25 cellular contexts compared by ENCODE assay signal in genomic region chr2:7691961-7692656, GRCh38.
A peak's percentile ranks its signal among the peaks of the same experiment; 100 is the strongest.
DNase-seq lines count a peak whose midpoint lies in the region; ATAC-seq and TF ChIP-seq lines count a peak whose summit lies in the region.
"Had no signal": no experiment of that assay in that cellular context is flagged by ENCODE, and none has a peak within 500 bp of the region (broad histone marks: within the 10 kb centered on the region; RNA-seq: fewer than 3 reads in every experiment).

No MANE protein-coding gene starts in this region.

- no peak overlapping the region; a peak in 1 of 22 replicates for H3K9ac ChIP-seq in BLaER1 treated with 17β-estradiol and CSF1 and Interleukin-3, amounts not matched to agents 10 nM and 100 nM
- H3K9ac ChIP-seq: neural progenitor cell had no signal

- peak overlapping the region; percentile 49 for H3K27ac Mint-ChIP-seq in activated T-helper 17 cell treated with anti-CD3 and anti-CD28 coated beads, Interleukin-2, amount 50 U/mL, for 72 hours
- no peak overlapping the region for H3K27ac Mint-ChIP-seq in endothelial cell (ENCODE audit: unreplicated experiment)
- H3K27ac Mint-ChIP-seq: CD4-positive, alpha-beta T cell; GM23338; neural progenitor cell had no signal

- H3K9me3 ChIP-seq in BLaER1 treated with 17β-estradiol and CSF1 and Interleukin-3, amounts not matched to agents 10 nM and 100 nM (replicated peaks in 1 of 11): no peaks in the 10 kb centered on the region
- H3K9me3 ChIP-seq: gastrocnemius medialis, lower lobe of right lung, mucosa of descending colon, SJCRH30, stomach, tibial nerve had no signal

- no peaks in the 10 kb centered on the region for H3K27me3 ChIP-seq in BLaER1 treated with 17β-estradiol and CSF1 and Interleukin-3, amounts not matched to agents 10 nM and 100 nM
- H3K27me3 ChIP-seq: gastrocnemius medialis, neural progenitor cell, SJCRH30, stomach, tibial nerve had no signal

- no peaks in the 10 kb centered on the region for H3K36me3 Mint-ChIP-seq in activated T-helper 17 cell treated with anti-CD3 and anti-CD28 coated beads, Interleukin-2, amount 50 U/mL, for 72 hours (ENCODE audit: low read depth)
- no peaks in the 10 kb centered on the region for H3K36me3 Mint-ChIP-seq in endothelial cell (ENCODE audit: low read depth, unreplicated experiment)
- H3K36me3 Mint-ChIP-seq: neural progenitor cell had no signal

- H3K9me3 Mint-ChIP-seq in activated T-helper 17 cell treated with anti-CD3 and anti-CD28 coated beads, Interleukin-2, amount 50 U/mL, for 72 hours: no peaks in the 10 kb centered on the region
- no peaks in the 10 kb centered on the region for H3K9me3 Mint-ChIP-seq in endothelial cell (ENCODE audit: unreplicated experiment)
- H3K9me3 Mint-ChIP-seq: CD4-positive, alpha-beta T cell; GM23338; neural progenitor cell had no signal

- no peaks in the 10 kb centered on the region for H4K20me1 ChIP-seq in BLaER1 treated with 17β-estradiol and CSF1 and Interleukin-3, amounts not matched to agents 10 nM and 100 nM

- peak overlapping the region in 6 of 11 experiments; percentile 2 to 67 (median 50); a peak in 10 of 22 replicates for H3K27ac ChIP-seq in BLaER1 treated with 17β-estradiol and CSF1 and Interleukin-3, amounts not matched to agents 10 nM and 100 nM
- H3K27ac ChIP-seq: gastrocnemius medialis, lower lobe of right lung, neural progenitor cell, SJCRH30, stomach, tibial nerve had no signal

- H3K36me3 ChIP-seq in BLaER1 treated with 17β-estradiol and CSF1 and Interleukin-3, amounts not matched to agents 10 nM and 100 nM: no peaks in the 10 kb centered on the region
- H3K36me3 ChIP-seq: gastrocnemius medialis, lower lobe of right lung, neural progenitor cell, SJCRH30, stomach, tibial nerve had no signal

- H3K27me3 Mint-ChIP-seq in activated T-helper 17 cell treated with anti-CD3 and anti-CD28 coated beads, Interleukin-2, amount 50 U/mL, for 72 hours: no peaks in the 10 kb centered on the region
- no peaks in the 10 kb centered on the region for H3K27me3 Mint-ChIP-seq in endothelial cell (ENCODE audit: unreplicated experiment)
- H3K27me3 Mint-ChIP-seq: activated naive CD8-positive, alpha-beta T cell treated with anti-CD3 and anti-CD28 coated beads, Interleukin-2, amount 10 ng/mL, durations not matched to agents 7 days and 5 days; CD4-positive, alpha-beta T cell had no signal

- peak overlapping the region; percentile 67 for H3K4me3 Mint-ChIP-seq in activated T-helper 17 cell treated with anti-CD3 and anti-CD28 coated beads, Interleukin-2, amount 50 U/mL, for 72 hours
- H3K4me3 Mint-ChIP-seq in endothelial cell (ENCODE audit: unreplicated experiment): no peak overlapping the region
- H3K4me3 Mint-ChIP-seq: activated naive CD8-positive, alpha-beta T cell treated with anti-CD3 and anti-CD28 coated beads, Interleukin-2, amount 10 ng/mL, durations not matched to agents 7 days and 5 days; CD4-positive, alpha-beta T cell; GM23338; neural progenitor cell had no signal

- DNase-seq in ELR (ENCODE audit: low read depth) (peak; percentile 8), fibroblast of the aortic adventitia (ENCODE audit: low read depth) (peak; percentile 14), left lobe of liver (ENCODE audit: low spot score) (no peak), endothelial cell (ENCODE audit: low spot score) (no peak)
- no peak for DNase-seq in stimulated activated CD4-positive, alpha-beta T cell treated with anti-CD3 and anti-CD28 coated beads, Interleukin-4, amount 100 ng/mL, for 1 hour
- DNase-seq: activated naive CD8-positive, alpha-beta T cell treated with anti-CD3 and anti-CD28 coated beads, Interleukin-2, amount 10 ng/mL, durations not matched to agents 7 days and 5 days; CD4-positive, alpha-beta T cell; GDM1; hypothalamus; KBM-7; lower lobe of right lung; mucosa of descending colon; NK-92 treated with Interleukin-12 subunit alpha and Interleukin-12 subunit beta, amount 100 ng/mL, for 24 hours; posterior cingulate gyrus; SJCRH30; stomach had no signal

- no peak overlapping the region for H3K4me3 ChIP-seq in BLaER1 treated with 17β-estradiol and CSF1 and Interleukin-3, amounts not matched to agents 10 nM and 100 nM
- no peak overlapping the region for H3K4me3 ChIP-seq in fibroblast of the aortic adventitia (ENCODE audit: low read depth, low read length)
- H3K4me3 ChIP-seq: gastrocnemius medialis, GM23338, lower lobe of right lung, mucosa of descending colon, neural progenitor cell, SJCRH30, stomach, tibial nerve had no signal

- H3K4me1 ChIP-seq in BLaER1 treated with 17β-estradiol and CSF1 and Interleukin-3, amounts not matched to agents 10 nM and 100 nM: peaks cover 10 to 30% (median 19%) of the 10 kb centered on the region in 10 experiments
- H3K4me1 ChIP-seq: gastrocnemius medialis, lower lobe of right lung, SJCRH30, stomach, tibial nerve had no signal

- TF ChIP-seq CTCF in fibroblast of the aortic adventitia (IDR thresholded peaks at IDR 0.05; ENCODE audit: insufficient read depth, low read length) (no peak), endothelial cell (IDR thresholded peaks at IDR 0.05; ENCODE audit: unreplicated experiment) (no peak)

- ATAC-seq in activated T-helper 17 cell treated with anti-CD3 and anti-CD28 coated beads, Interleukin-2, amount 50 U/mL, for 72 hours (replicated peaks): no peak
- ATAC-seq in HG02870 (IDR thresholded peaks at IDR 0.05; ENCODE audit: unreplicated experiment) (no peak), left lobe of liver (no peak)
- ATAC-seq: activated CD4-positive, CD25-positive, alpha-beta regulatory T cell treated with anti-CD3 and anti-CD28 coated beads, Interleukin-2, amount 50 U/mL, for 24 hours; GM23338; mucosa of descending colon; Panc1 had no signal

- peak overlapping the region; percentile 15 to 73 (median 54); a peak in 19 of 22 replicates for H3K4me2 ChIP-seq in BLaER1 treated with 17β-estradiol and CSF1 and Interleukin-3, amounts not matched to agents 10 nM and 100 nM
- H3K4me2 ChIP-seq: GM23338, neural progenitor cell had no signal

- peaks cover 22% of the 10 kb centered on the region for H3K4me1 Mint-ChIP-seq in activated T-helper 17 cell treated with anti-CD3 and anti-CD28 coated beads, Interleukin-2, amount 50 U/mL, for 72 hours
- no peaks in the 10 kb centered on the region for H3K4me1 Mint-ChIP-seq in endothelial cell (ENCODE audit: unreplicated experiment)

Comparison
In these comparisons a context has a peak if more than half of its experiments do, and no peak if none do; other contexts are left out.
1. DNase-seq: peak in ELR (single experiment) and fibroblast of the aortic adventitia (single experiment); none in left lobe of liver (single experiment), endothelial cell (single experiment) and stimulated activated CD4-positive, alpha-beta T cell treated with anti-CD3 and anti-CD28 coated beads, Interleukin-4, amount 100 ng/mL, for 1 hour (single experiment).